Comparison of ENCODE assay signal across 23 cellular contexts in genomic region chr2:8370258-8370802, GRCh38.
"Had no signal": no experiment of that assay in that cellular context is flagged by ENCODE, and none has a peak within 500 bp of the region (broad histone marks: within the 10 kb centered on the region; RNA-seq: fewer than 3 reads in every experiment).

No MANE protein-coding gene starts in this region.

- H3K4me1 ChIP-seq: left ventricle myocardium inferior, parathyroid adenoma, psoas muscle, tibial nerve had no signal

- H2AFZ ChIP-seq: neural progenitor cell, parathyroid adenoma had no signal

- H3K4me3 ChIP-seq: left ventricle myocardium inferior, lung, neural progenitor cell, psoas muscle, tibial nerve had no signal

- ATAC-seq: esophagus mucosa, psoas muscle had no signal

- H3K27ac ChIP-seq: left ventricle myocardium inferior, neural progenitor cell, parathyroid adenoma, psoas muscle, tibial nerve had no signal

- FAIRE-seq: bronchial epithelial cell had no signal

- H3K27me3 ChIP-seq: neural progenitor cell, tibial nerve had no signal

- H3K9ac ChIP-seq: neural progenitor cell, parathyroid adenoma had no signal

- H3K4me2 ChIP-seq: neural progenitor cell had no signal

- DNase-seq: activated CD4-positive, alpha-beta T cell treated with anti-CD3 and anti-CD28 coated beads for 4 hours; activated CD4-positive, alpha-beta T cell treated with anti-CD3 and anti-CD28 coated beads, Interleukin-2, amount 50 U/mL, for 48 hours; activated CD4-positive, CD25-positive, alpha-beta regulatory T cell; activated CD8-positive, alpha-beta memory T cell treated with anti-CD3 and anti-CD28 coated beads for 24 hours; activated effector memory CD4-positive, alpha-beta T cell treated with Interleukin-2 at 50 U/mL for 16 hours; activated naive CD4-positive, alpha-beta T cell treated with Interleukin-2 at 50 U/mL for 16 hours; anterior cingulate cortex; endodermal cell; foreskin melanocyte; left ventricle myocardium inferior; mesendoderm; natural killer cell; occipital lobe; psoas muscle; stimulated activated CD4-positive, alpha-beta T cell treated with anti-CD3 and anti-CD28 coated beads, Interleukin-15, amount 100 ng/mL, for 24 hours; stimulated activated CD4-positive, alpha-beta T cell treated with anti-CD3 and anti-CD28 coated beads, Interleukin-2, amount 100 ng/mL, for 24 hours; stimulated activated naive CD4-positive, alpha-beta T cell treated with Interleukin-2 at 50 U/mL for 16 hours had no signal

- H3K9me3 ChIP-seq: tibial nerve had no signal

- H3K36me3 ChIP-seq: left ventricle myocardium inferior, neural progenitor cell, tibial nerve had no signal
